Comparison of ENCODE assay signal across 8 cellular contexts in the genomic region with DNA sequence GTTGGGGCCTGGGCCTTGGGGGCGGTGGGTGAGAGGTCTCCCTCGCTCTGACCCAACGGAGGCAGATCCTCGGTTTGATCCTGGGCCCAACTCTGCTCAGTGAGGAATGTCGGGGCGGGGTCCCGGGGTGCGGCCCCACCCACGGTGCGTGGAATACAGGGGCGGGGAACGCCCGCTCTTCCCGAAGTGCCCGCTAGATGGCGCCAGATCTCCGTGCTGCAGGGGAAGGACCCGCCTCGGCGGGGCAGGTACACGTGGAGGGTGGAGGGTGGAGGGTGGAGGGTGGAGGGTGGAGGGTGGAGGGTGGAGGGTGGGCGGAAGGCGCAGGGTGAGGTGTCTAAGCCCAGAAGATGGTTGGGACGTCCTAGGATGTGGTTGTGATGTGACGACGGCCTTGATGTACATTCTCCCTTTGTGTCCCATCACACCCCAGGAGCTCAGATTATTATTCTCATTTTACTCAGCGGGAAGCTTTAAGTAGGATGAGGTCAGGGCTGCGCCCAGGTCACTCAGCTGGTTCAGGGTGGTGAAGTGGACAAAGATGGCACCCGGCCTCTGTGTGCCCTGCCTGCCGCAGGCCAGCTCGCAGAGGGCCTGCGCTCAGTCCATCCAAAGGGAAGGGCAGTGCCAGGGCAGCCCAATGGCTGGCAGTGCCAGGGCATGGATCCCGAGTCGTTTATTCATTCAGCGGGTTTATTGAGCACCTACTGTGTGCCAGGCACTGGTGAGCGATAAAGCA. TPM values are rescaled to one million over a fixed set of nuclear protein-coding genes. Genes with fewer than 3 reads are reported as not detected.
DNase-seq lines count a peak whose midpoint lies in the region; ATAC-seq lines count a peak whose summit lies in the region.

No MANE protein-coding gene starts in this region.

- DNase-seq in DMS114 treated with DMSO at 0.1 percent for 48 hours (lab: John Stamatoyannopoulos, UW; ENCODE audit: unreplicated experiment), result peak; percentile 42
- peak; percentile 64 for DNase-seq in HuH-7.5 (ENCODE audit: low spot score)
- peak; percentile 16 to 38 for DNase-seq in SHP77 (lab: John Stamatoyannopoulos, UW)
- DNase-seq in activated gamma-delta T cell treated with Interleukin-2 at 50 U/mL for 16 hours, result peak; percentile 87
- peak; percentile 86 for DNase-seq in germinal center (ENCODE audit: low spot score)
- DNase-seq in posterior cingulate gyrus, result peak; percentile 58 to 97 (median 82)
- DNase-seq in ureter (ENCODE audit: low spot score), result peak; percentile 83

- intact Hi-C loops in posterior cingulate gyrus (cut with DNase I), result loop anchor here (1.0 to 5.0 kb wide), 3 partner anchors 64 to 243 kb away; a partner anchor contains a TSS

- peak; percentile 72 for ATAC-seq in GM21381 (IDR thresholded peaks at IDR 0.05; ENCODE audit: unreplicated experiment)

RNA-seq across cellular contexts. Expression of a gene that starts 9.4 kb away (rescaled TPM):
- total RNA-seq in ureter, result 2,344 TPM

RNA-seq across cellular contexts. Expression of a gene that starts 46.3 kb away (rescaled TPM):
- 1,068 TPM for total RNA-seq in ureter

RNA-seq across cellular contexts. Expression of a gene that starts 48.9 kb away (rescaled TPM):
- total RNA-seq in ureter, result 54.3 TPM

Comparison
In these comparisons a context has a peak if more than half of its experiments do, and no peak if none do; other contexts are left out.
1. Peak in every context shown above with its lines: DNase-seq and ATAC-seq.
2. DNase-seq: peak in every context shown above with its lines; median percentile 87 in activated gamma-delta T cell treated with Interleukin-2 at 50 U/mL for 16 hours; 86 in germinal center; 83 in ureter; 82 in posterior cingulate gyrus; 64 in HuH-7.5; 42 in DMS114 treated with DMSO at 0.1 percent for 48 hours; 27 in SHP77.